ENCODE assay signal across 9 cellular contexts in the genomic region with DNA sequence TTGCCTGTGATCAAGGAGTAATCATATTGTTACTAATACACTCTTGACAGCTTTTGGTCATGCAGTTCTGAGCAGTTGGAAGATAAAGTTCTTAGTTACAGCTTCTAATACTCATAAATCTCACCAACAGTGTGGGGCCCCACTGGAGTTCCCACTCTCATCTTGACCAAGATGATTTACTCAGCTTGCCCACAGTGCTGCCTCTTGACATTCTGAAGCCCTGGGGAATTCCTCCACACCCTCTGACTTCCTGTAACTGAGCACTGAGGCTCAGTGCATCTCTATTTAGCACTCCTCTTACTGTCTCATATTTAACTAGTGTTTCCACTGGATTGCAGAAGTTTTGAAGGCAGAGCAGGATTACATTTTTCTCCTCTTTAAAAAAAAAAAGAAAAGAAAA. TPM values are rescaled to one million over a fixed set of nuclear protein-coding genes. Genes with fewer than 3 reads are reported as not detected.
A peak's percentile ranks its signal among the peaks of the same experiment; 100 is the strongest.
DNase-seq lines count a peak whose midpoint lies in the region; ATAC-seq, FAIRE-seq and TF ChIP-seq lines count a peak whose summit lies in the region.
"Had no signal": no experiment of that assay in that cellular context is flagged by ENCODE, and none has a peak within 500 bp of the region (broad histone marks: within the 10 kb centered on the region; RNA-seq: fewer than 3 reads in every experiment).

No MANE protein-coding gene starts in this region.

- H3K9ac ChIP-seq in kidney (ENCODE audit: low read length in 2 of 2) = peak overlapping the region in 1 of 2 donors; percentile 42

- no peak for TF ChIP-seq CTCF in kidney (IDR thresholded peaks at IDR 0.05; ENCODE audit: borderline replicate concordance, extremely low read depth, insufficient read depth)

- no peaks in the 10 kb centered on the region for H3K9me3 ChIP-seq in kidney (ENCODE audit: control insufficient read depth in 1 of 2, low read length in 2 of 2)
- no peaks in the 10 kb centered on the region for H3K9me3 ChIP-seq in small intestine (ENCODE audit: control insufficient read depth, low read depth)

- FAIRE-seq in GM18507 (lab: Jason Lieb, UNC) (peak; percentile 95), kidney (lab: Jason Lieb, UNC) (no peak), small intestine (lab: Jason Lieb, UNC) (no peak)
- FAIRE-seq: frontal cortex had no signal

- no peaks in the 10 kb centered on the region for H3K27me3 ChIP-seq in small intestine (ENCODE audit: control insufficient read depth in 2 of 2, insufficient read depth in 2 of 2, low read length in 2 of 2)

- peak; percentile 64 for ATAC-seq in HG02642 (IDR thresholded peaks at IDR 0.05; ENCODE audit: poor library complexity, unreplicated experiment)

- intact Hi-C loops in kidney (cut with DNase I) = no loop called here

- H3K27ac ChIP-seq in kidney (ENCODE audit: low read depth in 2 of 2, low read length in 2 of 2) (no peak overlapping the region), small intestine (ENCODE audit: low read depth in 1 of 2, low read length in 1 of 2) (peak overlapping the region in 1 of 2 donors; percentile 52)

- no peaks in the 10 kb centered on the region for H3K36me3 ChIP-seq in kidney (ENCODE audit: control insufficient read depth in 1 of 2, insufficient read depth in 2 of 2, low read length in 2 of 2)
- no peaks in the 10 kb centered on the region for H3K36me3 ChIP-seq in small intestine (ENCODE audit: control insufficient read depth in 2 of 2, insufficient read depth in 2 of 2, low read length in 2 of 2)

- H3K4me3 ChIP-seq in kidney (ENCODE audit: low read length in 2 of 2) (no peak overlapping the region), small intestine (ENCODE audit: low read depth in 1 of 2, low read length in 2 of 2) (no peak overlapping the region)

- H3K4me1 ChIP-seq in kidney (ENCODE audit: control insufficient read depth in 1 of 2, insufficient read depth in 1 of 2, low read depth in 1 of 2, low read length in 2 of 2) = peaks cover 0 to 29% of the 10 kb centered on the region in 2 donors
- H3K4me1 ChIP-seq in small intestine (ENCODE audit: control insufficient read depth in 2 of 2, insufficient read depth in 1 of 2, low read depth in 1 of 2, low read length in 1 of 2) = peaks cover 5 to 21% of the 10 kb centered on the region in 2 donors

- DNase-seq in GM18507 (ENCODE audit: extremely low spot score, insufficient read length, low read depth) = no peak
- peak; percentile 69 to 80 for DNase-seq in NOMO-1 (lab: John Stamatoyannopoulos, UW; ENCODE audit: unreplicated experiment in 2 of 2)
- peak; percentile 61 for DNase-seq in activated T-cell treated with anti-CD3 and anti-CD28 coated beads for 48 hours (ENCODE audit: low read depth)
- peak; percentile 77 for DNase-seq in glomerular visceral epithelial cell (ENCODE audit: extremely low spot score)
- peak; percentile 26 to 36 (median 33) for DNase-seq in stimulated activated CD4-positive, alpha-beta T cell treated with anti-CD3 and anti-CD28 coated beads, TNF-alpha, amount 100 ng/mL, for 1 hour (ENCODE audit: low read depth in 3 of 3, low spot score in 1 of 3)
- DNase-seq in kidney = no peak
- DNase-seq in small intestine = no peak

RNA-seq across cellular contexts. Expression of a gene that starts 1.9 kb away (rescaled TPM):
- total RNA-seq in kidney = 138 TPM
- polyA plus RNA-seq in kidney (ENCODE audit: insufficient read depth, low read depth, low replicate concordance) (94.0 TPM), small intestine (10 to 100 TPM; 23.0 to 71.4 (median 50.1) TPM)

RNA-seq across cellular contexts. Expression of a gene that starts 2.6 kb away (rescaled TPM):
- total RNA-seq in kidney = 63.1 TPM
- polyA plus RNA-seq in kidney (ENCODE audit: insufficient read depth, low read depth, low replicate concordance) = 35.3 TPM
- polyA plus RNA-seq in small intestine = 10 to 100 TPM; 32.2 to 45.8 (median 37.0) TPM

RNA-seq across cellular contexts. Expression of a gene that starts 30.7 kb away (rescaled TPM):
- 38.8 TPM for total RNA-seq in kidney
- polyA plus RNA-seq in kidney (ENCODE audit: insufficient read depth, low read depth, low replicate concordance) (6.5 TPM), small intestine (10 to 100 TPM in 2 of 3 donors, 1 to 10 TPM in 1; 9.5 to 12.5 (median 10.3) TPM)

RNA-seq across cellular contexts. Expression of a gene that starts 39.6 kb away (rescaled TPM):
- total RNA-seq in kidney = 0.09 TPM
- polyA plus RNA-seq in kidney (ENCODE audit: insufficient read depth, low read depth, low replicate concordance) = 0.28 TPM
- polyA plus RNA-seq in small intestine = under 1 TPM in 2 of 3 donors, not detected in 1; 0.09 to 0.27 TPM

Comparison
In these comparisons a context has a peak if more than half of its experiments do, and no peak if none do; other contexts are left out.
1. DNase-seq: peak in NOMO-1 (2 of 2), activated T-cell treated with anti-CD3 and anti-CD28 coated beads for 48 hours (single experiment), glomerular visceral epithelial cell (single experiment) and stimulated activated CD4-positive, alpha-beta T cell treated with anti-CD3 and anti-CD28 coated beads, TNF-alpha, amount 100 ng/mL, for 1 hour (3 of 3); none in GM18507 (single experiment), kidney (single experiment) and small intestine (single experiment).